Comparison of ENCODE assay signal across 18 cellular contexts in the genomic region with DNA sequence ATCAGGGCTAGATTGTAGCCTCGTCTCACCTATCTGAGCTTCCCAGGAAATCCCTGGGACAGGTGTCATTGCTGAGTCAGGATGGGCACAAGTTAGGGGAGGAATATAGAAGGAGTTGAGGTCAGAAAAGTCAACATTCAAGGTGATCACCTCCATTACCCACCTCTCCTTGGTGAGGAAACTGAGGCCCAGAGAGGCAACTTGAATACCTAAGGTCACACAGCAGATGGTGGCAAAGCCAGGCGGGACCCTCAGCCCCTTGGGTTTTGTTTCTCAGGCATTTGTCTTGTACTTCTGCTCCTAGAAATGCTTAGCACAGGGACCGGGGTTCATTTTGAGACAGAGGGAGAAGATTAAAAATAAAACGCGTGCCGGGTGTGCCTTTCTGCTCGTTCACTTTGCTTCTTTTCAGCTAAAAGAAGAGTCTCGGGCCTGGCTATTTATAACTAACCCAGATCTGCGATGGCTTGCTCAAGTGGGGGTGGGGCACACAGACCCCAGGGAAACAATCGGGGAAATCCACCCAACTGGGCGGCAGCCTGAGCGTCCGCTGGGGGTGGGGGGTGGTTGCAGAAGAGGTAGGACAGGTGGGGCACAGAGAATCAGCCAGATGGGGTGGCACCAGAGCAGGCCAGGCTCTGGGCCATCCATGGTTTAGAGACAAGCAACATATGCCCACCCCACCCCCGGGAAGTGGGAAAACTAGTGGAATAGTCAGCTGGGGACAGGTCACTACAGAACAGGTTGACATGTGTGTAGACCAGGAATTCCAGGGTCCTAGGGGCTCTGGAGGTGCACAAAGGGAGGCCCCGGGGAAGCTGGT. TPM values are rescaled to one million over a fixed set of nuclear protein-coding genes. Genes with fewer than 3 reads are reported as not detected.
DNase-seq lines count a peak whose midpoint lies in the region; ATAC-seq and TF ChIP-seq lines count a peak whose summit lies in the region.
"Had no signal": no experiment of that assay in that cellular context is flagged by ENCODE, and none has a peak within 500 bp of the region (broad histone marks: within the 10 kb centered on the region; RNA-seq: fewer than 3 reads in every experiment).

No MANE protein-coding gene starts in this region.

- CTCF ChIA-PET in OCI-LY7 (lab: Charles Lee; ENCODE audit: unreplicated experiment) = interaction anchor here (0.5 kb wide), 1 partner anchor 122 kb away, joined by 3 read pairs; no protein-coding TSS in a partner anchor

- peak overlapping the region; percentile 42; the same call in 1 of the 2 replicates for H3K9ac ChIP-seq in BLaER1
- no peak overlapping the region for H3K9ac ChIP-seq in endodermal cell (ENCODE audit: extremely low read depth, low read length, poor library complexity, severe bottlenecking)

- H3K4me2 ChIP-seq in BLaER1 = peak overlapping the region; percentile 96
- peak overlapping the region; percentile 47 for H3K4me2 ChIP-seq in OCI-LY7 (ENCODE audit: low read length)

- H3K4me3 Mint-ChIP-seq in endodermal cell = no peak overlapping the region
- H3K4me3 Mint-ChIP-seq: activated CD4-positive, alpha-beta T cell treated with anti-CD3 and anti-CD28 coated beads, Interleukin-2, amount 10 ng/mL, durations not matched to agents 24 days and 14 days; nephron progenitor cell had no signal

- no peak overlapping the region for H3K27ac Mint-ChIP-seq in endodermal cell
- H3K27ac Mint-ChIP-seq: activated CD4-positive, alpha-beta T cell treated with anti-CD3 and anti-CD28 coated beads, Interleukin-2, amount 10 ng/mL, durations not matched to agents 24 days and 14 days; nephron progenitor cell had no signal

- no peaks in the 10 kb centered on the region for H3K36me3 ChIP-seq in BLaER1
- no peaks in the 10 kb centered on the region for H3K36me3 ChIP-seq in OCI-LY7 (ENCODE audit: insufficient read depth, low read length)
- H3K36me3 ChIP-seq in endodermal cell (ENCODE audit: control insufficient read depth, insufficient read depth, low read length) = no peaks in the 10 kb centered on the region
- H3K36me3 ChIP-seq in ovary = no peaks in the 10 kb centered on the region

- H3K4me3 ChIP-seq in BLaER1 = 0 out of 2 replicates have a peak overlapping the region, but pooled peaks have one; percentile 9
- H3K4me3 ChIP-seq in OCI-LY7 (ENCODE audit: low read depth, low read length, poor library complexity, severe bottlenecking) = peak overlapping the region; percentile 13
- H3K4me3 ChIP-seq in endodermal cell (ENCODE audit: low read length) = no peak overlapping the region
- H3K4me3 ChIP-seq in ovary = no peak overlapping the region

- peaks cover 6% of the 10 kb centered on the region for H3K27me3 ChIP-seq in BLaER1
- peaks cover 13% of the 10 kb centered on the region for H3K27me3 ChIP-seq in endodermal cell (ENCODE audit: control insufficient read depth, insufficient read depth, low read length, poor library complexity, severe bottlenecking)
- H3K27me3 ChIP-seq in ovary = no peaks in the 10 kb centered on the region

- intact Hi-C loops in OCI-LY7 (cut with micrococcal nuclease; ENCODE audit: unreplicated experiment) (no loop called here), ovary (cut with DNase I) (loop anchor here in 1 of 4 donors (5.0 kb wide), 1 partner anchor 1479 kb away; no protein-coding TSS in a partner anchor)

- POLR2A ChIA-PET in OCI-LY7 (lab: Charles Lee) = interaction anchor here (1.5 kb wide), 1 partner anchor 93 kb away, joined by 3 read pairs; no protein-coding TSS in a partner anchor

- peak overlapping the region; percentile 60 for H3K27ac ChIP-seq in BLaER1
- peak overlapping the region; percentile 13 for H3K27ac ChIP-seq in OCI-LY7 (ENCODE audit: low read depth, low read length, poor library complexity, severe bottlenecking)
- H3K27ac ChIP-seq in endodermal cell (ENCODE audit: low read depth, low read length) = no peak overlapping the region
- no peak overlapping the region for H3K27ac ChIP-seq in ovary
- H3K27ac ChIP-seq: C4-2B, RWPE1 had no signal

- no peak for TF ChIP-seq POLR2A in ovary (IDR thresholded peaks at IDR 0.05)

- peaks cover 87% of the 10 kb centered on the region for H3K4me1 ChIP-seq in BLaER1
- H3K4me1 ChIP-seq in OCI-LY7 (ENCODE audit: insufficient read depth, low read length, poor library complexity, severe bottlenecking) = peaks cover 68% of the 10 kb centered on the region
- no peaks in the 10 kb centered on the region for H3K4me1 ChIP-seq in endodermal cell (ENCODE audit: control insufficient read depth, insufficient read depth, low read length)
- H3K4me1 ChIP-seq in ovary (ENCODE audit: insufficient read depth) = peaks cover 2% of the 10 kb centered on the region

- BruUV-seq in OCI-LY7 (replicated peaks; lab: Mats Ljungman, UMichigan) = no TSS peak

- no peaks in the 10 kb centered on the region for H3K9me3 Mint-ChIP-seq in endodermal cell
- H3K9me3 Mint-ChIP-seq: activated CD4-positive, alpha-beta T cell treated with anti-CD3 and anti-CD28 coated beads, Interleukin-2, amount 10 ng/mL, durations not matched to agents 24 days and 14 days; nephron progenitor cell had no signal

- WGBS in endodermal cell (ENCODE audit: insufficient coverage in 1 of 2, insufficient read length in 1 of 2), 2 experiments = 87 to 89% methylated on average over 8 to 15 of the region's 15 CpGs
- 83 to 86% (median 84%) methylated on average over 15 of the region's 15 CpGs for WGBS in ovary, 3 donors

- H2AFZ ChIP-seq in OCI-LY7 (ENCODE audit: low read length) = peak overlapping the region; percentile 26; the same call in 1 of the 2 replicates

- no peak for TF ChIP-seq EP300 in ovary (IDR thresholded peaks at IDR 0.05)

- no peaks in the 10 kb centered on the region for H3K9me2 ChIP-seq in OCI-LY7 (ENCODE audit: insufficient read depth, low read length)

- no peaks in the 10 kb centered on the region for H3K36me3 Mint-ChIP-seq in endodermal cell (ENCODE audit: low read depth)

- peaks cover 7% of the 10 kb centered on the region for H3K79me2 ChIP-seq in OCI-LY7 (ENCODE audit: insufficient read depth, low read depth, low read length)

- peaks cover 30% of the 10 kb centered on the region for H3K27me3 Mint-ChIP-seq in endodermal cell (ENCODE audit: insufficient read depth)

- H4K20me1 ChIP-seq in BLaER1 = peaks cover 3% of the 10 kb centered on the region
- no peaks in the 10 kb centered on the region for H4K20me1 ChIP-seq in OCI-LY7 (ENCODE audit: insufficient read depth, low read length)

- ATAC-seq in GM18520 (IDR thresholded peaks at IDR 0.05; ENCODE audit: unreplicated experiment) (no peak), GM21447 (IDR thresholded peaks at IDR 0.05; ENCODE audit: unreplicated experiment) (no peak)

- H3K9me3 ChIP-seq in BLaER1 = no peaks in the 10 kb centered on the region
- H3K9me3 ChIP-seq in OCI-LY7 (ENCODE audit: low read length) = no peaks in the 10 kb centered on the region
- H3K9me3 ChIP-seq in endodermal cell (ENCODE audit: control insufficient read depth, low read length) = no peaks in the 10 kb centered on the region
- H3K9me3 ChIP-seq in ovary = no peaks in the 10 kb centered on the region

- peaks cover 9% of the 10 kb centered on the region for H3K4me1 Mint-ChIP-seq in endodermal cell

- TF ChIP-seq CTCF in OCI-LY7 (conservative IDR thresholded peaks at IDR 0.05; ENCODE audit: low read length) = no peak
- TF ChIP-seq CTCF in endodermal cell (conservative IDR thresholded peaks at IDR 0.05) = no peak
- TF ChIP-seq CTCF in ovary (IDR thresholded peaks at IDR 0.05) = no peak

- DNase-seq in OCI-LY7 (ENCODE audit: low spot score) = peak; percentile 51
- peak; percentile 20 for DNase-seq in endodermal cell
- DNase-seq in ovary = peak in 3 of 5 donors; percentile 16 to 33 (median 16)
- DNase-seq in NCI-H69 (lab: John Stamatoyannopoulos, UW) = no peak
- DNase-seq in OCI-M1 (lab: John Stamatoyannopoulos, UW) = no peak
- DNase-seq: activated CD4-positive, alpha-beta T cell treated with anti-CD3 and anti-CD28 coated beads, Interleukin-2, amount 10 ng/mL, durations not matched to agents 24 days and 14 days; DMS79 treated with DMSO at 0.1 percent for 48 hours; effector CD8-positive, alpha-beta T cell; mammary epithelial cell; NCI-H2029 treated with DMSO at 0.1 percent for 48 hours; NCI-H774; nephron progenitor cell; stimulated activated CD4-positive, alpha-beta T cell treated with anti-CD3 and anti-CD28 coated beads, Interleukin-4, amount 100 ng/mL, for 4 hours had no signal

RNA-seq across cellular contexts. Expression of gene GNAZ, which starts 3.9 kb away (rescaled TPM):
- 36.8 and 46.4 TPM in 2 replicates for total RNA-seq in OCI-LY7 (2014; rRNA removed; shearing (Covaris generic))
- total RNA-seq in OCI-LY7 (2022) (38.5 and 42.8 TPM in 2 replicates), endodermal cell (10 to 100 TPM; 16.7 to 17.9 TPM), ovary (10 to 100 TPM; 11.1 to 40.8 (median 19.9) TPM)
- polyA plus RNA-seq in endodermal cell (2013, experiment 1 of 2) = 26.0 TPM
- polyA plus RNA-seq in endodermal cell (2013, experiment 2 of 2) = 28.0 TPM
- 1 to 10 TPM; 7.2 to 8.7 TPM for polyA plus RNA-seq in ovary

Comparison
In these comparisons a context has a peak if more than half of its experiments do, and no peak if none do; other contexts are left out.
1. H3K27ac ChIP-seq: peak in BLaER1 (single experiment) and OCI-LY7 (single experiment); none in endodermal cell (single experiment) and ovary (0 of 2).
2. H3K4me3 ChIP-seq: peak in BLaER1 (single experiment) and OCI-LY7 (single experiment); none in endodermal cell (single experiment) and ovary (single experiment).
3. DNase-seq: peak in OCI-LY7 (single experiment), endodermal cell (single experiment) and ovary (3 of 5); none in NCI-H69 (single experiment) and OCI-M1 (single experiment).